ENCODE assay signal across 21 cellular contexts in the genomic region with DNA sequence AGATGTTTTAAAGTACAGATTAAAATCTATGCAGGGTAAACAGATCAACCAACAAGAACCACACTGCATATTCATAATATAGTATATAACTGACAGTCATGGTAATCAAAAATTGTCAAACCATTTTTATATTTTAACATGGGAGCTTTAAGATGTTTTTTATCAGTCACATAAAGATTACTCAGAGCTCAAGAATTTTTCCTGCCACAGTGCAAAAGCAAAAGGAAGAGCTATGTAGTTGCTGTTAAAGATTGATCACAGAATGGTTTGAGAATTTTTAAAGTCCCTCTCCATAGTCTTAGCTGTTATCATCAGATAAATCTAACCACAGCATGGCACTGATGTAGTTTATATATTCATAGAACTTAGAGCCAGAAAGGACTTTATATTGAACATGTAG. TPM values are rescaled to one million over a fixed set of nuclear protein-coding genes. Genes with fewer than 3 reads are reported as not detected.
A peak's percentile ranks its signal among the peaks of the same experiment; 100 is the strongest.
DNase-seq lines count a peak whose midpoint lies in the region; ATAC-seq, FAIRE-seq and TF ChIP-seq lines count a peak whose summit lies in the region.
"Had no signal": no experiment of that assay in that cellular context is flagged by ENCODE, and none has a peak within 500 bp of the region (broad histone marks: within the 10 kb centered on the region; RNA-seq: fewer than 3 reads in every experiment).

No MANE protein-coding gene starts in this region.

- no peak overlapping the region for H3K4me3 ChIP-seq in astrocyte (ENCODE audit: insufficient read depth, low read depth, low read length)

- DNase-seq in HFFc6: peak; percentile 6
- peak; percentile 26 for DNase-seq in astrocyte (ENCODE audit: low read depth)
- DNase-seq in glomerular visceral epithelial cell (ENCODE audit: extremely low spot score): peak; percentile 3
- no peak for DNase-seq in activated T-cell treated with anti-CD3 and anti-CD28 coated beads for 4 hours
- DNase-seq in AG20443 (ENCODE audit: low spot score): no peak
- no peak for DNase-seq in SIG-M5 treated with dmso at 0.1 percent for 504 hours (lab: John Stamatoyannopoulos, UW; ENCODE audit: unreplicated experiment)
- DNase-seq: AML-193; KG1; MV-4-11; NCI-H1694 treated with DMSO at 0.1 percent for 48 hours; NCI-H510A; NCI-H748 treated with DMSO at 0.1 percent for 48 hours; NK-92 treated with Interleukin-12 subunit alpha and Interleukin-12 subunit beta, amount 100 ng/mL, for 24 hours; SHP77 had no signal

- H3K4me1 Mint-ChIP-seq in HFFc6 (ENCODE audit: low read depth) (peaks cover 11% of the 10 kb centered on the region), astrocyte (ENCODE audit: low read depth, unreplicated experiment) (peaks cover 11% of the 10 kb centered on the region)

- FAIRE-seq in astrocyte (lab: Jason Lieb, UNC): peak; percentile 59
- FAIRE-seq: D721Med had no signal

- H2AFZ ChIP-seq in astrocyte (ENCODE audit: low read depth, low read length): no peak overlapping the region

- H3K79me2 ChIP-seq in astrocyte (ENCODE audit: insufficient read depth, low read length): no peaks in the 10 kb centered on the region

- ATAC-seq in HG02763 (IDR thresholded peaks at IDR 0.05; ENCODE audit: unreplicated experiment): no peak
- ATAC-seq: HCT116 had no signal

- H3K9me3 ChIP-seq in astrocyte (ENCODE audit: insufficient read depth, low read depth, low read length): no peaks in the 10 kb centered on the region

- no peaks in the 10 kb centered on the region for H3K27me3 Mint-ChIP-seq in HFFc6 (ENCODE audit: insufficient read depth)
- no peaks in the 10 kb centered on the region for H3K27me3 Mint-ChIP-seq in astrocyte (ENCODE audit: low read depth, unreplicated experiment)

- no peaks in the 10 kb centered on the region for H3K4me1 ChIP-seq in astrocyte (ENCODE audit: insufficient read depth, low read length)

- H3K27ac Mint-ChIP-seq in HFFc6: no peak overlapping the region; the same call in 1 of the 2 replicates
- H3K27ac Mint-ChIP-seq in astrocyte (ENCODE audit: unreplicated experiment): peak overlapping the region; percentile 82

- TF ChIP-seq CTCF in HFFc6 (IDR thresholded peaks at IDR 0.05): no peak
- TF ChIP-seq CTCF in astrocyte (IDR thresholded peaks at IDR 0.05; ENCODE audit: insufficient read depth, low read depth, low read length): no peak

- H3K36me3 ChIP-seq in astrocyte (ENCODE audit: insufficient read depth, low read length): no peaks in the 10 kb centered on the region

- H3K4me3 Mint-ChIP-seq in HFFc6: no peak overlapping the region
- no peak overlapping the region for H3K4me3 Mint-ChIP-seq in astrocyte (ENCODE audit: unreplicated experiment)

- no peaks in the 10 kb centered on the region for H3K27me3 ChIP-seq in astrocyte (ENCODE audit: insufficient read depth, low read length)

- H3K36me3 Mint-ChIP-seq in HFFc6 (ENCODE audit: low read depth) (no peaks in the 10 kb centered on the region), astrocyte (ENCODE audit: low read depth, unreplicated experiment) (no peaks in the 10 kb centered on the region)

- H4K20me1 ChIP-seq in astrocyte (ENCODE audit: insufficient read depth, low read length): no peaks in the 10 kb centered on the region

- no peak overlapping the region for H3K9ac ChIP-seq in astrocyte (ENCODE audit: low read length)

- no peak overlapping the region for H3K27ac ChIP-seq in astrocyte (ENCODE audit: low read depth, low read length)
- H3K27ac ChIP-seq: C4-2B had no signal

- peak overlapping the region; percentile 10 for H3K4me2 ChIP-seq in astrocyte (ENCODE audit: low read length)

- H3K9me3 Mint-ChIP-seq in HFFc6: no peaks in the 10 kb centered on the region
- no peaks in the 10 kb centered on the region for H3K9me3 Mint-ChIP-seq in astrocyte (ENCODE audit: unreplicated experiment)

RNA-seq across cellular contexts. Expression of gene RAB9B, which starts 8.5 kb away (rescaled TPM):
- under 1 TPM; 0.14 to 0.40 (median 0.25) TPM for total RNA-seq in HFFc6 (2021; fragmentation: NEBNext Ultra II Directional; extraction: Animal tissue kit (Norgen Biotek cat#: 25700))
- total RNA-seq in astrocyte: 1.7 and 2.2 TPM in 2 replicates
- total RNA-seq: G401, RPMI7951 had no signal

RNA-seq across cellular contexts. Expression of gene PLP1, which starts 47.0 kb away (rescaled TPM):
- 1 to 10 TPM in 1 of 6 experiments, under 1 TPM in 5; 0.12 to 1.2 (median 0.50) TPM for total RNA-seq in HFFc6 (2021; fragmentation: NEBNext Ultra II Directional; extraction: Animal tissue kit (Norgen Biotek cat#: 25700))
- 5.2 and 10.2 TPM in 2 replicates for total RNA-seq in astrocyte
- total RNA-seq: G401, OCI-LY7 had no signal

Comparison
In these comparisons a context has a peak if more than half of its experiments do, and no peak if none do; other contexts are left out.
1. DNase-seq: peak in HFFc6 (single experiment), astrocyte (single experiment) and glomerular visceral epithelial cell (single experiment); none in activated T-cell treated with anti-CD3 and anti-CD28 coated beads for 4 hours (single experiment), AG20443 (single experiment) and SIG-M5 treated with dmso at 0.1 percent for 504 hours (single experiment).